ENCODE assay signal across 35 cellular contexts in genomic region chr2:88198308-88198707, GRCh38. TPM values are rescaled to one million over a fixed set of nuclear protein-coding genes. Genes with fewer than 3 reads are reported as not detected.
A peak's percentile ranks its signal among the peaks of the same experiment; 100 is the strongest.
DNase-seq lines count a peak whose midpoint lies in the region; ATAC-seq, FAIRE-seq and TF ChIP-seq lines count a peak whose summit lies in the region.
"Had no signal": no experiment of that assay in that cellular context is flagged by ENCODE, and none has a peak within 500 bp of the region (broad histone marks: within the 10 kb centered on the region; RNA-seq: fewer than 3 reads in every experiment).

No MANE protein-coding gene starts in this region.

- 51% methylated on average over 2 of the region's 2 CpGs for WGBS in HepG2 (ENCODE audit: low lambda C conversion rate)
- WGBS in right lobe of liver (ENCODE audit: insufficient coverage, low coverage, low lambda C conversion rate, missing lambda C conversion rate) = 93% methylated on average over 2 of the region's 2 CpGs

- no peak overlapping the region for H3K4me3 Mint-ChIP-seq in neural crest cell
- H3K4me3 Mint-ChIP-seq: B cell; CD14-positive monocyte; CD4-positive, alpha-beta memory T cell; CD4-positive, alpha-beta T cell; CD4-positive, CD25-positive, alpha-beta regulatory T cell; CD8-positive, alpha-beta T cell had no signal

- no peak for ATAC-seq in HepG2
- ATAC-seq in right lobe of liver = no peak
- ATAC-seq: A549; CD8-positive, alpha-beta T cell had no signal

- POLR2A ChIA-PET in HepG2 (lab: Yijun Ruan, JAX) = interaction anchor here (2.7 kb wide), 1 partner anchor 12 kb away, joined by 17 read pairs; no protein-coding TSS in a partner anchor

- TF ChIP-seq POLR2A in HepG2 (IDR thresholded peaks at IDR 0.05; ENCODE audit: insufficient read depth in 1 of 2, low read depth in 2 of 2, low read length in 2 of 2) = no peak
- no peak for TF ChIP-seq POLR2A in right lobe of liver (IDR thresholded peaks at IDR 0.05)

- no peak for FAIRE-seq in HepG2 (lab: Jason Lieb, UNC)
- FAIRE-seq: A204.1, A549, D721Med had no signal

- no peaks in the 10 kb centered on the region for H4K20me1 ChIP-seq in HepG2 (ENCODE audit: insufficient read depth, low read length)
- H4K20me1 ChIP-seq: BLaER1; BLaER1 treated with 17β-estradiol and CSF1 and Interleukin-3, amounts not matched to agents 10 nM and 100 nM had no signal

- peaks cover 27% of the 10 kb centered on the region for H3K27me3 Mint-ChIP-seq in neural crest cell (ENCODE audit: low read depth)

- H3K79me2 ChIP-seq in HepG2 (ENCODE audit: insufficient read depth, low read length) = no peaks in the 10 kb centered on the region

- no peaks in the 10 kb centered on the region for H3K27me3 ChIP-seq in HepG2 (ENCODE audit: control insufficient read depth in 1 of 2, insufficient read depth in 2 of 2, low read length in 2 of 2)
- H3K27me3 ChIP-seq in right lobe of liver = no peaks in the 10 kb centered on the region
- H3K27me3 ChIP-seq: BE2C had no signal

- peaks cover 54% of the 10 kb centered on the region for H3K4me1 ChIP-seq in HepG2 (ENCODE audit: insufficient read depth, low read length)
- peaks cover 0 to 3% (median 0%) of the 10 kb centered on the region in 4 donors for H3K4me1 ChIP-seq in right lobe of liver
- H3K4me1 ChIP-seq: A549, BE2C, Caco-2 had no signal

- peak; percentile 46 for DNase-seq in activated effector memory CD4-positive, alpha-beta T cell treated with anti-CD3 and anti-CD28 coated beads, Interleukin-2, amount 50 U/mL, for 16 hours
- no peak for DNase-seq in activated effector memory CD4-positive, alpha-beta T cell treated with Interleukin-2 at 50 U/mL for 16 hours
- DNase-seq in HepG2 (ENCODE audit: low spot score) (no peak), right lobe of liver (no peak), neural crest cell (ENCODE audit: low read depth, low spot score) (no peak), SIG-M5 treated with dmso at 0.1 percent for 504 hours (lab: John Stamatoyannopoulos, UW; ENCODE audit: unreplicated experiment) (no peak)
- DNase-seq: 8988T; ACHN; AML-193; BE2C; C1 segment of cervical spinal cord; Caco-2; Calu3; CD4-positive, alpha-beta memory T cell; CD4-positive, alpha-beta T cell; CD4-positive, CD25-positive, alpha-beta regulatory T cell; CD8-positive, alpha-beta memory T cell; CD8-positive, alpha-beta T cell; DMS 273 treated with DMSO at 0.1 percent for 48 hours; DMS153; DMS79; DMS79 treated with DMSO at 0.1 percent for 48 hours; DND-41; EL had no signal

- peak overlapping the region; percentile 19 for H3K27ac Mint-ChIP-seq in neural crest cell (ENCODE audit: unreplicated experiment)
- H3K27ac Mint-ChIP-seq: B cell; CD14-positive monocyte; CD4-positive, alpha-beta memory T cell; CD4-positive, alpha-beta T cell; CD4-positive, CD25-positive, alpha-beta regulatory T cell; CD8-positive, alpha-beta T cell had no signal

- in situ Hi-C loops in HepG2 (cut with HindIII; ENCODE audit: extremely low pct_ligation_motif_present, low pct_unique_long_range_greater_than_20kb) = no loop called here

- CTCF ChIA-PET in HepG2 (lab: Yijun Ruan, JAX; ENCODE audit: low intra/inter-chr PET ratio, low total read pairs) = no interaction called here

- no peaks in the 10 kb centered on the region for H3K9me3 ChIP-seq in HepG2 (ENCODE audit: low read length)
- no peaks in the 10 kb centered on the region for H3K9me3 ChIP-seq in right lobe of liver
- H3K9me3 ChIP-seq: BE2C, BLaER1, Caco-2 had no signal

- no peak for TF ChIP-seq RAD21 in HepG2 (CRISPR knock-in tag; IDR thresholded peaks at IDR 0.05)

- no TSS peak for BruUV-seq in HepG2 (replicated peaks; lab: Mats Ljungman, UMichigan)

- no peaks in the 10 kb centered on the region for H3K36me3 ChIP-seq in HepG2 (replicated peaks in 1 of 2; ENCODE audit: control insufficient read depth in 1 of 2, insufficient read depth in 2 of 2, low read length in 2 of 2)
- no peaks in the 10 kb centered on the region for H3K36me3 ChIP-seq in right lobe of liver
- H3K36me3 ChIP-seq: BE2C; BLaER1; BLaER1 treated with 17β-estradiol and CSF1 and Interleukin-3, amounts not matched to agents 10 nM and 100 nM had no signal

- H3K9ac ChIP-seq in HepG2 (ENCODE audit: insufficient read depth, low read depth, low read length) = no peak overlapping the region
- H3K9ac ChIP-seq: BLaER1; BLaER1 treated with 17β-estradiol and CSF1 and Interleukin-3, amounts not matched to agents 10 nM and 100 nM had no signal

- H3K9me3 Mint-ChIP-seq in neural crest cell = peaks cover 2% of the 10 kb centered on the region
- H3K9me3 Mint-ChIP-seq: CD4-positive, alpha-beta T cell had no signal

- intact Hi-C loops in HepG2 (cut with micrococcal nuclease; ENCODE audit: unreplicated experiment) = no loop called here
- intact Hi-C loops in right lobe of liver (cut with DNase I) = loop anchor here in 1 of 2 donors (10.0 kb wide), 1 partner anchor 116 kb away; no protein-coding TSS in a partner anchor

- H3K36me3 Mint-ChIP-seq in neural crest cell (ENCODE audit: low read depth) = no peaks in the 10 kb centered on the region
- H3K36me3 Mint-ChIP-seq: CD14-positive monocyte; CD4-positive, CD25-positive, alpha-beta regulatory T cell; CD8-positive, alpha-beta T cell had no signal

- no peak for TF ChIP-seq CTCF in HepG2 (CRISPR knock-in tag; IDR thresholded peaks at IDR 0.05)
- no peak for TF ChIP-seq CTCF in right lobe of liver (IDR thresholded peaks at IDR 0.05)
- TF ChIP-seq CTCF in neural crest cell (conservative IDR thresholded peaks at IDR 0.05) = no peak

- H3K4me2 ChIP-seq in HepG2 (ENCODE audit: low read depth, low read length) = no peak overlapping the region
- H3K4me2 ChIP-seq: A549; BLaER1; BLaER1 treated with 17β-estradiol and CSF1 and Interleukin-3, amounts not matched to agents 10 nM and 100 nM had no signal

- H3K4me1 Mint-ChIP-seq in neural crest cell = peaks cover 27% of the 10 kb centered on the region

- H3K4me3 ChIP-seq in HepG2 (replicated peaks in 1 of 3; ENCODE audit: insufficient read depth in 1 of 3, low read depth in 2 of 3, low read length in 3 of 3) = no peak overlapping the region
- H3K4me3 ChIP-seq in right lobe of liver = no peak overlapping the region
- H3K4me3 ChIP-seq: A549; BLaER1; BLaER1 treated with 17β-estradiol and CSF1 and Interleukin-3, amounts not matched to agents 10 nM and 100 nM had no signal

- H2AFZ ChIP-seq in HepG2 (ENCODE audit: low read length) = no peak overlapping the region

- TF ChIP-seq EP300 in HepG2 (IDR thresholded peaks at IDR 0.05; ENCODE audit: low read depth in 2 of 2, low read length in 2 of 2) = no peak
- no peak for TF ChIP-seq EP300 in HepG2 (CRISPR knock-in tag; IDR thresholded peaks at IDR 0.05; ENCODE audit: borderline replicate concordance)

- H3K27ac ChIP-seq in HepG2 (ENCODE audit: extremely low read length, insufficient read depth, low read length) (no peak overlapping the region), right lobe of liver (no peak overlapping the region)
- H3K27ac ChIP-seq: 22Rv1; A549; BLaER1; BLaER1 treated with 17β-estradiol and CSF1 and Interleukin-3, amounts not matched to agents 10 nM and 100 nM; C4-2B had no signal

TF ChIP-seq in HepG2, 621 proteins besides CTCF, POLR2A, EP300 and RAD21 (continues in another document):
- TF ChIP-seq ZNF709 (CRISPR knock-in tag; IDR thresholded peaks at IDR 0.05) (no peak), ZMYM3 (CRISPR knock-in tag; IDR thresholded peaks at IDR 0.05) (no peak), ZNF83 (CRISPR knock-in tag; IDR thresholded peaks at IDR 0.05; ENCODE audit: borderline replicate concordance) (no peak), ATF7 (IDR thresholded peaks at IDR 0.05) (peak; percentile 54), ATF7 (CRISPR knock-in tag; IDR thresholded peaks at IDR 0.05) (no peak), GPBP1L1 (CRISPR knock-in tag; IDR thresholded peaks at IDR 0.05) (no peak), SRF (IDR thresholded peaks at IDR 0.05; ENCODE audit: low read depth, low read length) (peak; percentile 73; the same call in 1 of the 2 replicates), SOX13 (IDR thresholded peaks at IDR 0.05) (no peak), SOX13 (CRISPR knock-in tag; conservative IDR thresholded peaks at IDR 0.05 in 1 of 2, IDR thresholded peaks at IDR 0.05 in 1 of 2) (0 out of 4 replicates have a peak, but pooled peaks of 1 of the 2 experiments have one; percentile 28), ZFP90 (CRISPR knock-in tag; IDR thresholded peaks at IDR 0.05; ENCODE audit: borderline replicate concordance) (no peak)

RNA-seq across cellular contexts. Expression of gene THNSL2, which starts 28.2 kb away (rescaled TPM):
- total RNA-seq in HepG2 (2016; rRNA removed; fragmentation: Illumina TruSeq; extraction: Trizol) = not detected in 2 replicates
- total RNA-seq in HepG2 (2016; cell fraction: cytosol; rRNA removed; fragmentation: Illumina TruSeq; extraction: Trizol; ENCODE audit: low read depth) = not detected in 2 replicates
- not detected in 2 replicates for total RNA-seq in HepG2 (2016; cell fraction: insoluble cytoplasmic fraction; rRNA removed; fragmentation: Illumina TruSeq; extraction: Trizol)
- total RNA-seq in HepG2 (2016; cell fraction: membrane; rRNA removed; fragmentation: Illumina TruSeq; extraction: Trizol) = not detected in 2 replicates
- total RNA-seq in HepG2 (2016; cell fraction: nucleus; rRNA removed; fragmentation: Illumina TruSeq; extraction: Trizol) = not detected in 2 replicates
- polyA plus RNA-seq in HepG2 (2011; rRNA removed) = not detected in 2 replicates
- polyA plus RNA-seq in HepG2 (2011; cell fraction: cytosol; rRNA removed) = not detected in 2 replicates
- not detected in 2 replicates for polyA plus RNA-seq in HepG2 (2011; cell fraction: nucleus; rRNA removed)
- polyA plus RNA-seq in HepG2 (2012) = not detected in 2 replicates
- not detected in 2 replicates for polyA plus RNA-seq in HepG2 (2016; cell fraction: cytosol; fragmentation: Illumina TruSeq; extraction: Trizol; ENCODE audit: low read depth)
- not detected in 2 replicates for polyA plus RNA-seq in HepG2 (2016; cell fraction: insoluble cytoplasmic fraction; fragmentation: Illumina TruSeq; extraction: Trizol; ENCODE audit: low read depth)
- polyA plus RNA-seq in HepG2 (2016; cell fraction: membrane; fragmentation: Illumina TruSeq; extraction: Trizol; ENCODE audit: low read depth) = not detected in 2 replicates
- polyA plus RNA-seq in HepG2 (2016; cell fraction: nucleus; fragmentation: Illumina TruSeq; extraction: Trizol; ENCODE audit: insufficient read depth, low read depth) = not detected in 2 replicates
- not detected in 2 replicates for polyA minus RNA-seq in HepG2 (2011; rRNA and poly(A)+ RNA removed; ENCODE audit: low replicate concordance)
- polyA minus RNA-seq in HepG2 (2011; cell fraction: cytosol; rRNA and poly(A)+ RNA removed) = not detected in 2 replicates
- polyA minus RNA-seq in HepG2 (2011; cell fraction: nucleus; rRNA and poly(A)+ RNA removed) = not detected in 2 replicates
- 10 to 100 TPM; 21.2 to 69.9 (median 29.7) TPM for total RNA-seq in right lobe of liver
- 2.8 and 4.5 TPM in 2 replicates for total RNA-seq in neural crest cell
- total RNA-seq: A673, Daoy had no signal
- polyA plus RNA-seq: CD8-positive, alpha-beta memory T cell had no signal
